In the genomic region with DNA sequence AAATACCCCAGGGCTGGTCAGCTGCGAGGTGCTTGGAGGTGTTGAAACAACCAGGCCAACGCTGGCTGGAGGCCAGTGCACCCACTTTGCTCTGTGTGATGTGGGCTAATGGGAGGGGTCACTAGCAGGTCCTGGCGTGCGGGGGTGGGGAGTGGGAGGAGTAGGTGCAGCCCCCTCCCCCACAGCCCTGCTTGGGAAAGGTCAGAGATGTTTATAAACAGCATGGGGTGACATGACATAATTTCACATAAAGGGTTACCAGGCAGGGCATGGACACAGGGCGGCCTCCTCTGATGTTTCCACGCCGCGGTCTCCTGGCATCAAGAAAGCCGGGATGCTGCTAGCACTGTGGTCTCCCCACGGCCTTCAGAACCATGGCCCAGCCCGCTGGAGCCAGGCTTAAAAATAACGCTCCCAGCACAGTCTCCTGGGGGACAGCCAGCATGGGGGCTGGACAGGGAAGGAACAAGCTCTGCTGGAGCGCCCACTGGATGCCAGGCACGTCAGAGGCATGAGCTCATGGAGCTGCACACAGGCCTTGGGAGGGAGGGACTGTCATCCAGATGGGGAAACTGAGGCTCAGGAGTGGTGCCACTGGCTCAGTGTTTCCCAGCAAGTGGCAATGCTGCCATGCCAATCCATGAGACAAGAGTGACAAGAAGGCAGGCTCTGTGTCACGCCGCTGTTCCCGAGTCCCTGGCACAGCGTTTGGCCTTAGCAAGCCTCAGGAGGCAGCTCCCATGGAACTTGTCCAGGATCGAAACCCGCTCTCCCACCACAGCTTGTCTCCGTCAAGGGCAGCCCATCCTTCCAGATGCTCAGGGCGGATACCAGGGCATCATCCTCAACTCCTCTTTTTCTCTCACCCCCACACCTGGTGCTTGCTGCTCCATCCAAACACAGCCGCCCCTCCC, we compare ENCODE assay signal across 13 cellular contexts.
DNase-seq lines count a peak whose midpoint lies in the region; ATAC-seq and TF ChIP-seq lines count a peak whose summit lies in the region.
"Had no signal": no experiment of that assay in that cellular context is flagged by ENCODE, and none has a peak within 500 bp of the region (broad histone marks: within the 10 kb centered on the region; RNA-seq: fewer than 3 reads in every experiment).

No MANE protein-coding gene starts in this region.

- peak; percentile 65 to 81 for ATAC-seq in left cardiac atrium
- ATAC-seq: GM23338 had no signal

- DNase-seq in AG04450 (ENCODE audit: low read depth, low spot score) (no peak), anterior cingulate cortex (lab: John Stamatoyannopoulos, UW) (peak in 53 of 58 donors; percentile 14 to 90 (median 59)), left cardiac atrium (peak; percentile 84), posterior cingulate gyrus (peak; percentile 34 to 97 (median 78)), hepatic stellate cell (ENCODE audit: low spot score) (no peak), ACHN (no peak), dermis blood vessel endothelial cell (no peak)
- no peak for DNase-seq in activated CD4-positive, alpha-beta T cell treated with anti-CD3 and anti-CD28 coated beads for 4 hours
- DNase-seq: activated CD4-positive, alpha-beta T cell treated with anti-CD3 and anti-CD28 coated beads, Interleukin-2, amount 10 ng/mL, durations not matched to agents 7 days and 5 days; stimulated activated naive CD4-positive, alpha-beta T cell treated with Interleukin-2 at 50 U/mL for 16 hours had no signal

- no peak overlapping the region for H3K4me3 ChIP-seq in AG04450 (ENCODE audit: low read depth, low read length)
- H3K4me3 ChIP-seq: GM23338, SK-N-MC had no signal

- no peaks in the 10 kb centered on the region for H3K9me3 ChIP-seq in AG04450 (ENCODE audit: control insufficient read depth, insufficient read depth, low read length)

- TF ChIP-seq CTCF in AG04450 (IDR thresholded peaks at IDR 0.05; ENCODE audit: low read depth, low read length): no peak

- H3K27me3 ChIP-seq in AG04450 (ENCODE audit: control insufficient read depth, insufficient read depth, low read length): no peaks in the 10 kb centered on the region

- intact Hi-C loops in left cardiac atrium (cut with DNase I): loop anchor here (2.0 to 10.0 kb wide), 4 partner anchors 56 to 207 kb away; a partner anchor contains a TSS
- intact Hi-C loops in posterior cingulate gyrus (cut with DNase I): no loop called here

- CTCF ChIA-PET in AG04450 (lab: Charles Lee): interaction anchor here (0.6 kb wide), 1 partner anchor 183 kb away, joined by 4 read pairs; no protein-coding TSS in a partner anchor

- peak overlapping the region; percentile 31 for H3K27ac ChIP-seq in AG04450 (ENCODE audit: low read depth, low read length)
- H3K27ac ChIP-seq: epithelial cell of prostate, SK-N-MC had no signal

- POLR2A ChIA-PET in AG04450 (lab: Yijun Ruan, JAX): interaction anchor here (0.6 kb wide), 1 partner anchor 344 kb away, joined by 4 read pairs; no protein-coding TSS in a partner anchor

- in situ Hi-C loops in ACHN (cut with HindIII; ENCODE audit: low pct_ligation_motif_present, low pct_unique_long_range_greater_than_20kb, low sequenced_read_pairs): no loop called here

Comparison
In these comparisons a context has a peak if more than half of its experiments do, and no peak if none do; other contexts are left out.
1. DNase-seq: peak in anterior cingulate cortex (53 of 58), left cardiac atrium (single experiment) and posterior cingulate gyrus (10 of 10); none in AG04450 (single experiment), hepatic stellate cell (single experiment), activated CD4-positive, alpha-beta T cell treated with anti-CD3 and anti-CD28 coated beads for 4 hours (0 of 2), ACHN (single experiment) and dermis blood vessel endothelial cell (single experiment).